In the genomic region with DNA sequence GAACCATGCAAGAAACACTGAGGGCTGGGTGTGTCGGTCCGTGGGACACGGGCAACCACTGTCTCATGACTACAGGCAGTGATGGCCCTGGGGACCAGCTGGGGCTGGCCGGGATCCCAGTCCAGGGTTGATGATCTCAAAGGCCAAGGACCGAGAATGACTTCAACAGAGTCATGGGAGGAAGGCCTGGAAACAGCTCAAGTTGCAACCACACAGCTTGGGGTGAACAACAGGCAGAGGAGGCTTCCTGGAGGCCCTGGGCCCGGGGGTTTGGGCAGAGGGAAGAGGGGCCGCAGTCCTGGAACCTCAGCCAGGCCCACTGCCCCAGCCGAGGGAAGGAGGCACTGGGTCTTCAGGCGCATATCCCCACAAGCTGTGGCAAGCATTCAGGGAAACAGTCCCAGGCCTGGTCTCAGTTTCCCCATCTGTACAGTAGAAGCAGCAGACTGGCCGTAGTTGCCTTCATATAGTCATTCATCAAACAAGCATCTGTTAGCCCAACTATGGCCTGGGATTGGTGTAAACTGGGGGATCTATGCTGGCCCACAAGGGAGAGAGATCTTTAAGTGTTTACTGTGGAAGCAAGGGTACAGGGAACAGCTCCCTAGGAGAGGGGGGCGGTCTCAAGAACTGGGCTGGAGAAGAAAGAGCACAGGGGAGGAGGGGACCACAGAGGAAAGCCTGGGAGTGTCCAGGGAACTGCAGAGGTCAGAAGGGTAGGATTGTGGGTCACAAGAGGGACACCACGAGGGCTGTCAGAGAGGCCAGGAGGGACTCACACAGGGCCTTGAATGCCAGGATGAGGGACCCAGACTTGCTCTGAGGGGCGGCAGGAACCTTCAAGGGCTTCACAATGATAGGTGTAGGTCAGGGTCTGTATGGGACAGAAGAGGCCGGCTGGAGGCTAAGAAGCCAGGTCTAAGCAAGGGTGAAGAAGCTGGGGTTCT, we compare ENCODE assay signal across 10 cellular contexts. TPM values are rescaled to one million over a fixed set of nuclear protein-coding genes. Genes with fewer than 3 reads are reported as not detected.
DNase-seq lines count a peak whose midpoint lies in the region; ATAC-seq, FAIRE-seq and TF ChIP-seq lines count a peak whose summit lies in the region.
"Had no signal": no experiment of that assay in that cellular context is flagged by ENCODE, and none has a peak within 500 bp of the region (broad histone marks: within the 10 kb centered on the region; RNA-seq: fewer than 3 reads in every experiment).

No MANE protein-coding gene starts in this region.

- peak; percentile 26 for DNase-seq in D341Med (ENCODE audit: low spot score)
- DNase-seq in astrocyte (ENCODE audit: low read depth) = peak; percentile 64
- DNase-seq in right cardiac atrium = peak; percentile 90 to 95 (median 95)
- DNase-seq in sciatic nerve (ENCODE audit: low spot score) = peak; percentile 92
- DNase-seq in GM20000 (ENCODE audit: low spot score) = no peak
- DNase-seq in NAMALWA (ENCODE audit: low spot score) = no peak
- DNase-seq in SW 1271 (lab: John Stamatoyannopoulos, UW) = no peak
- no peak for DNase-seq in MM.1S
- DNase-seq: activated CD4-positive, CD25-positive, alpha-beta regulatory T cell; stimulated activated CD4-positive, alpha-beta T cell treated with anti-CD3 and anti-CD28 coated beads, Interleukin-1b, Interleukin-23, amount 100 ng/mL, for 48 hours had no signal

- peak overlapping the region; percentile 91 for H3K27ac Mint-ChIP-seq in astrocyte (ENCODE audit: unreplicated experiment)

- no peaks in the 10 kb centered on the region for H3K27me3 Mint-ChIP-seq in astrocyte (ENCODE audit: low read depth, unreplicated experiment)

- 0 out of 2 replicates have a peak, but pooled peaks cover 3% of the 10 kb centered on the region for H3F3A ChIP-seq in MM.1S (ENCODE audit: insufficient read depth, low read length)

- H4K20me1 ChIP-seq in astrocyte (ENCODE audit: insufficient read depth, low read length) (peaks cover 69% of the 10 kb centered on the region), MM.1S (ENCODE audit: insufficient read depth, low read length) (no peaks in the 10 kb centered on the region)

- H3K4me3 Mint-ChIP-seq in astrocyte (ENCODE audit: unreplicated experiment) = peak overlapping the region; percentile 88

- H3K36me3 ChIP-seq in astrocyte (ENCODE audit: insufficient read depth, low read length) (peaks cover 24% of the 10 kb centered on the region), MM.1S (replicated peaks; ENCODE audit: insufficient read depth, low read length) (no peaks in the 10 kb centered on the region)

- peaks cover 17% of the 10 kb centered on the region for H3K36me3 Mint-ChIP-seq in astrocyte (ENCODE audit: low read depth, unreplicated experiment)

- H3K9me2 ChIP-seq in MM.1S (replicated peaks; ENCODE audit: insufficient read depth, low read length) = no peaks in the 10 kb centered on the region

- TF ChIP-seq CTCF in astrocyte (IDR thresholded peaks at IDR 0.05; ENCODE audit: insufficient read depth, low read depth, low read length) = no peak
- TF ChIP-seq CTCF in GM20000 (IDR thresholded peaks at IDR 0.05; ENCODE audit: extremely low read depth, missing control alignments) = no peak
- no peak for TF ChIP-seq CTCF in MM.1S (IDR thresholded peaks at IDR 0.05; ENCODE audit: low read length)

- H3K27me3 ChIP-seq in astrocyte (ENCODE audit: insufficient read depth, low read length) (no peaks in the 10 kb centered on the region), right cardiac atrium (ENCODE audit: control insufficient read depth, insufficient read depth) (no peaks in the 10 kb centered on the region), MM.1S (replicated peaks; ENCODE audit: insufficient read depth, low read length) (no peaks in the 10 kb centered on the region)

- H3K27ac ChIP-seq in astrocyte (ENCODE audit: low read depth, low read length) = peak overlapping the region; percentile 75
- H3K27ac ChIP-seq in right cardiac atrium (ENCODE audit: low read length) = peak overlapping the region; percentile 59
- no peak overlapping the region for H3K27ac ChIP-seq in MM.1S (ENCODE audit: low read length)

- ATAC-seq in right cardiac atrium (peak; percentile 33 to 52), sciatic nerve (peak; percentile 84)

- peaks cover 68% of the 10 kb centered on the region for H3K79me2 ChIP-seq in astrocyte (ENCODE audit: insufficient read depth, low read length)
- no peaks in the 10 kb centered on the region for H3K79me2 ChIP-seq in MM.1S (ENCODE audit: low read length)

- WGBS in right cardiac atrium = 37% methylated on average over 14 of the region's 14 CpGs

- H3K9ac ChIP-seq in astrocyte (ENCODE audit: low read length) (peak overlapping the region; percentile 96), MM.1S (ENCODE audit: low read length) (no peak overlapping the region)

- H3K9me3 Mint-ChIP-seq in astrocyte (ENCODE audit: unreplicated experiment) = no peaks in the 10 kb centered on the region

- H3K4me1 ChIP-seq in astrocyte (ENCODE audit: insufficient read depth, low read length) = peaks cover 40% of the 10 kb centered on the region
- H3K4me1 ChIP-seq in right cardiac atrium (ENCODE audit: control insufficient read depth, insufficient read depth, low read length) = peaks cover 9% of the 10 kb centered on the region
- H3K4me1 ChIP-seq in MM.1S (ENCODE audit: low read length) = no peaks in the 10 kb centered on the region

- H3K4me3 ChIP-seq in astrocyte (ENCODE audit: insufficient read depth, low read depth, low read length) (peak overlapping the region; percentile 86), right cardiac atrium (ENCODE audit: low read length) (peak overlapping the region; percentile 63), MM.1S (ENCODE audit: low read length) (no peak overlapping the region)

- intact Hi-C loops in right cardiac atrium (cut with DNase I) = loop anchor here in 3 of 4 donors (5.0 kb wide), 2 partner anchors 76 to 81 kb away; no protein-coding TSS in a partner anchor
- intact Hi-C loops in sciatic nerve (cut with DNase I) = no loop called here

- peaks cover 40% of the 10 kb centered on the region for H3K4me1 Mint-ChIP-seq in astrocyte (ENCODE audit: low read depth, unreplicated experiment)

- peak overlapping the region; percentile 99 for H3K4me2 ChIP-seq in astrocyte (ENCODE audit: low read length)
- H3K4me2 ChIP-seq in MM.1S (ENCODE audit: low read depth, low read length) = no peak overlapping the region

- H2AFZ ChIP-seq in astrocyte (ENCODE audit: low read depth, low read length) (no peak overlapping the region), MM.1S (ENCODE audit: low read length) (no peak overlapping the region)

- FAIRE-seq in astrocyte (lab: Jason Lieb, UNC) = no peak

- H3K9me3 ChIP-seq in astrocyte (ENCODE audit: insufficient read depth, low read depth, low read length) (no peaks in the 10 kb centered on the region), right cardiac atrium (ENCODE audit: control insufficient read depth, low read length) (no peaks in the 10 kb centered on the region), MM.1S (replicated peaks; ENCODE audit: insufficient read depth, low read length) (no peaks in the 10 kb centered on the region)

RNA-seq across cellular contexts. Expression of gene MYL9, which starts 2.1 kb away (rescaled TPM):
- total RNA-seq in astrocyte = 1,166 and 1,247 TPM in 2 replicates
- total RNA-seq in right cardiac atrium = 1,000 to 10,000 TPM; 1,717 to 2,567 (median 2,144) TPM
- 1,393 TPM for polyA plus RNA-seq in right cardiac atrium
- total RNA-seq in sciatic nerve = 709 TPM

RNA-seq across cellular contexts. Expression of gene TGIF2, which starts 29.9 kb away (rescaled TPM):
- 24.4 and 27.8 TPM in 2 replicates for total RNA-seq in astrocyte
- total RNA-seq in right cardiac atrium = 10 to 100 TPM in 2 of 4 donors, 1 to 10 TPM in 2; 9.9 to 13.4 (median 10.1) TPM
- polyA plus RNA-seq in right cardiac atrium = 4.9 TPM
- 25.3 TPM for total RNA-seq in sciatic nerve

Comparison
In these comparisons a context has a peak if more than half of its experiments do, and no peak if none do; other contexts are left out.
1. DNase-seq: peak in D341Med (single experiment), astrocyte (single experiment), right cardiac atrium (3 of 3) and sciatic nerve (single experiment); none in GM20000 (single experiment), NAMALWA (single experiment), SW 1271 (0 of 2) and MM.1S (single experiment).